ENCODE assay signal across 1 cellular context in genomic region chr3:188890572-188891270, GRCh38.
TF ChIP-seq lines count a peak whose summit lies in the region.

No MANE protein-coding gene starts in this region.

TF ChIP-seq in SK-N-SH, 30 proteins besides CTCF, POLR2A, EP300 and RAD21 (continued from another document):
- TF ChIP-seq, protein P1, sequence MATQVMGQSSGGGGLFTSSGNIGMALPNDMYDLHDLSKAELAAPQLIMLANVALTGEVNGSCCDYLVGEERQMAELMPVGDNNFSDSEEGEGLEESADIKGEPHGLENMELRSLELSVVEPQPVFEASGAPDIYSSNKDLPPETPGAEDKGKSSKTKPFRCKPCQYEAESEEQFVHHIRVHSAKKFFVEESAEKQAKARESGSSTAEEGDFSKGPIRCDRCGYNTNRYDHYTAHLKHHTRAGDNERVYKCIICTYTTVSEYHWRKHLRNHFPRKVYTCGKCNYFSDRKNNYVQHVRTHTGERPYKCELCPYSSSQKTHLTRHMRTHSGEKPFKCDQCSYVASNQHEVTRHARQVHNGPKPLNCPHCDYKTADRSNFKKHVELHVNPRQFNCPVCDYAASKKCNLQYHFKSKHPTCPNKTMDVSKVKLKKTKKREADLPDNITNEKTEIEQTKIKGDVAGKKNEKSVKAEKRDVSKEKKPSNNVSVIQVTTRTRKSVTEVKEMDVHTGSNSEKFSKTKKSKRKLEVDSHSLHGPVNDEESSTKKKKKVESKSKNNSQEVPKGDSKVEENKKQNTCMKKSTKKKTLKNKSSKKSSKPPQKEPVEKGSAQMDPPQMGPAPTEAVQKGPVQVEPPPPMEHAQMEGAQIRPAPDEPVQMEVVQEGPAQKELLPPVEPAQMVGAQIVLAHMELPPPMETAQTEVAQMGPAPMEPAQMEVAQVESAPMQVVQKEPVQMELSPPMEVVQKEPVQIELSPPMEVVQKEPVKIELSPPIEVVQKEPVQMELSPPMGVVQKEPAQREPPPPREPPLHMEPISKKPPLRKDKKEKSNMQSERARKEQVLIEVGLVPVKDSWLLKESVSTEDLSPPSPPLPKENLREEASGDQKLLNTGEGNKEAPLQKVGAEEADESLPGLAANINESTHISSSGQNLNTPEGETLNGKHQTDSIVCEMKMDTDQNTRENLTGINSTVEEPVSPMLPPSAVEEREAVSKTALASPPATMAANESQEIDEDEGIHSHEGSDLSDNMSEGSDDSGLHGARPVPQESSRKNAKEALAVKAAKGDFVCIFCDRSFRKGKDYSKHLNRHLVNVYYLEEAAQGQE (IDR thresholded peaks at IDR 0.05; ENCODE audit: low read depth, low read length): no peak
- TF ChIP-seq GABPA (IDR thresholded peaks at IDR 0.05; ENCODE audit: low read depth): no peak
- TF ChIP-seq SMC3 (IDR thresholded peaks at IDR 0.05; ENCODE audit: low read depth, low read length): no peak
- no peak for TF ChIP-seq SIN3A (IDR thresholded peaks at IDR 0.05; ENCODE audit: borderline replicate concordance, low read depth, low read length)
- TF ChIP-seq YY1 (IDR thresholded peaks at IDR 0.05; ENCODE audit: low read depth): 0 out of 2 replicates have a peak, but pooled peaks have one; percentile 53
- TF ChIP-seq, protein P2, sequence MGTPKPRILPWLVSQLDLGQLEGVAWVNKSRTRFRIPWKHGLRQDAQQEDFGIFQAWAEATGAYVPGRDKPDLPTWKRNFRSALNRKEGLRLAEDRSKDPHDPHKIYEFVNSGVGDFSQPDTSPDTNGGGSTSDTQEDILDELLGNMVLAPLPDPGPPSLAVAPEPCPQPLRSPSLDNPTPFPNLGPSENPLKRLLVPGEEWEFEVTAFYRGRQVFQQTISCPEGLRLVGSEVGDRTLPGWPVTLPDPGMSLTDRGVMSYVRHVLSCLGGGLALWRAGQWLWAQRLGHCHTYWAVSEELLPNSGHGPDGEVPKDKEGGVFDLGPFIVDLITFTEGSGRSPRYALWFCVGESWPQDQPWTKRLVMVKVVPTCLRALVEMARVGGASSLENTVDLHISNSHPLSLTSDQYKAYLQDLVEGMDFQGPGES (IDR thresholded peaks at IDR 0.05; ENCODE audit: low read depth, low read length): no peak
- peak; percentile 63; the same call in 1 of the 2 replicates for TF ChIP-seq JUND (IDR thresholded peaks at IDR 0.05)
- no peak for TF ChIP-seq RXRA (IDR thresholded peaks at IDR 0.05; ENCODE audit: borderline replicate concordance, low read depth)
- TF ChIP-seq PBX3 (IDR thresholded peaks at IDR 0.05): no peak
